In the genomic region with DNA sequence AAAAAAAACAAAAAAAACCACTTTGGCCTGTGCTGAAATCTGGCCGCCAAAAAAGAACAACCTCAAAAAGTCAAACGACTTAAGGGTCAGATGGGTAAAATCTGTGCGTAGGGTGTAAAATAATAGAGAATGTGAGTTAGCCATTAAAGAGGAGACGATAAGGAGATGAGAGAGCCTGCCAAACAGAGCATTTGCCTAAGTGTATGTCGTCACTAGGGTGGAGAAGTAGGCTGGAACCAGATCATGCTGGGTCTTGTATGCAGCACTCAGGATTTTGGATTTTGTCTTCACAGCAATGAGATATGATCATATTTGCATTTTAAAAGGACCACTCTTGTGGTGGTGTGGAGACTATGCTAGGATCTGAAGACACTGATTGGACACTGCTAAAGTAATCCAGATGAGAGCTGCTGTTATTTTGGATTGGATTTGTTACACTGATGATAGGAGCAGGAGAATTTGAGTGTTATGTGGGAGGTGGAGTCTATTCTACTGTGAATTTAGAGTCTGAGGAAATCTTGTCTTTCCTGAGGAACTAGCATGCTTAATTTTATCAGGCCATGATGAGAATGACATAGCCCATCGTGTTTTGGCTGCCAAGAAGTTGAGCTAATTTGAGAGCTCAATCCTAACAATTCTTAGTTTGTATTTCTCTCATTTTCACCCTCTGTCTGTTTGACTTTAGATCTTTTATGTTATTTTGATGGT, we compare ENCODE assay signal across 26 cellular contexts. TPM values are rescaled to one million over a fixed set of nuclear protein-coding genes. Genes with fewer than 3 reads are reported as not detected.
"Had no signal": no experiment of that assay in that cellular context is flagged by ENCODE, and none has a peak within 500 bp of the region (broad histone marks: within the 10 kb centered on the region; RNA-seq: fewer than 3 reads in every experiment).

No MANE protein-coding gene starts in this region.

- H3K9me3 Mint-ChIP-seq: naive thymus-derived CD4-positive, alpha-beta T cell; nephron progenitor cell; type B pancreatic cell had no signal

- H3K4me1 Mint-ChIP-seq: naive thymus-derived CD4-positive, alpha-beta T cell had no signal

- DNase-seq: cortex of kidney; dorsolateral prefrontal cortex; effector memory CD4-positive, alpha-beta T cell; esophagus squamous epithelium; foreskin fibroblast; glutamatergic neuron; kidney; left colon; mammary epithelial cell; naive thymus-derived CD4-positive, alpha-beta T cell; posterior cingulate gyrus; small intestine; stimulated activated CD4-positive, alpha-beta T cell treated with anti-CD3 and anti-CD28 coated beads, Interleukin-12 subunit alpha, Interleukin-12 subunit beta, amount 100 ng/mL, for 4 hours; stimulated activated naive CD4-positive, alpha-beta T cell; stomach; substantia nigra had no signal

- ATAC-seq: gastroesophageal sphincter; left colon; naive thymus-derived CD4-positive, alpha-beta T cell had no signal

- H3K27ac ChIP-seq: dorsolateral prefrontal cortex, epithelial cell of prostate, esophagus squamous epithelium, gastroesophageal sphincter, stomach had no signal

- H3K4me3 ChIP-seq: dorsolateral prefrontal cortex, esophagus squamous epithelium, gastroesophageal sphincter, stomach had no signal

- H3K36me3 Mint-ChIP-seq: naive thymus-derived CD4-positive, alpha-beta T cell; type B pancreatic cell had no signal

- H3K9me3 ChIP-seq: esophagus squamous epithelium, gastroesophageal sphincter, stomach had no signal

- H3K27ac Mint-ChIP-seq: naive thymus-derived CD4-positive, alpha-beta T cell; type B pancreatic cell had no signal

- H3K36me3 ChIP-seq: esophagus squamous epithelium, gastroesophageal sphincter, stomach had no signal

- FAIRE-seq: endometrium, kidney, small intestine, urothelium cell line had no signal

- H3K4me1 ChIP-seq: esophagus squamous epithelium, gastroesophageal sphincter, stomach had no signal

- H3K27me3 ChIP-seq: dorsolateral prefrontal cortex, esophagus squamous epithelium, gastroesophageal sphincter, stomach had no signal

- H3K4me3 Mint-ChIP-seq: naive thymus-derived CD4-positive, alpha-beta T cell; type B pancreatic cell had no signal

RNA-seq across cellular contexts. Expression of a gene that starts 24.8 kb away (rescaled TPM):
- total RNA-seq: esophagus squamous epithelium; gastroesophageal sphincter; kidney; left colon; mammary epithelial cell; mononuclear cell; naive thymus-derived CD4-positive, alpha-beta T cell; osteocyte; pulmonary artery endothelial cell; stomach had no signal
- polyA plus RNA-seq: mammary epithelial cell; naive thymus-derived CD4-positive, alpha-beta T cell; stomach; thymus had no signal
